In genomic region chr11:90525962-90526361, GRCh38 we compare ENCODE assay signal across 33 cellular contexts.
"Had no signal": no experiment of that assay in that cellular context is flagged by ENCODE, and none has a peak within 500 bp of the region (broad histone marks: within the 10 kb centered on the region; RNA-seq: fewer than 3 reads in every experiment).

No MANE protein-coding gene starts in this region.

- H3K36me3 ChIP-seq: MG63 had no signal

- H3K27ac ChIP-seq: KMS-11 had no signal

- H3K4me3 ChIP-seq: MG63 had no signal

- H3K9ac ChIP-seq: KMS-11 had no signal

- H3K4me2 ChIP-seq: KMS-11 had no signal

- DNase-seq: Karpas-422, Kasumi-1, KG1, MG63, MV-4-11, NCI-H1048, NCI-H1092, NCI-H1092 treated with DMSO at 0.1 percent for 48 hours, NCI-H1105, NCI-H1105 treated with DMSO at 0.1 percent for 48 hours, NCI-H1417, NCI-H1417 treated with DMSO at 0.1 percent for 48 hours, NCI-H1436, NCI-H1436 treated with DMSO at 0.1 percent for 48 hours, NCI-H146, NCI-H1694, NCI-H1694 treated with DMSO at 0.1 percent for 48 hours, NCI-H187, NCI-H187 treated with DMSO at 0.1 percent for 48 hours, NCI-H1930, NCI-H2029, NCI-H2029 treated with DMSO at 0.1 percent for 48 hours, NCI-H2081, NCI-H2081 treated with DMSO at 0.1 percent for 48 hours, NCI-H2107, NCI-H2171, NCI-H2171 treated with DMSO at 0.1 percent for 48 hours, NCI-H2227 treated with DMSO at 0.1 percent for 48 hours, NCI-H226, NCI-H446, NCI-H446 treated with DMSO at 0.1 percent for 48 hours, NCI-H510A had no signal

- H3K9me3 ChIP-seq: MG63 had no signal

- H3K27me3 ChIP-seq: MG63 had no signal
